In genomic region chr9:137256362-137256761, GRCh38 we compare ENCODE assay signal across 12 cellular contexts. TPM values are rescaled to one million over a fixed set of nuclear protein-coding genes. Genes with fewer than 3 reads are reported as not detected.
DNase-seq lines count a peak whose midpoint lies in the region; ATAC-seq, FAIRE-seq and TF ChIP-seq lines count a peak whose summit lies in the region.
"Had no signal": no experiment of that assay in that cellular context is flagged by ENCODE, and none has a peak within 500 bp of the region (broad histone marks: within the 10 kb centered on the region; RNA-seq: fewer than 3 reads in every experiment).

No MANE protein-coding gene starts in this region.

- no peak for TF ChIP-seq CTCF in liver (IDR thresholded peaks at IDR 0.05; ENCODE audit: low read depth, low read length, missing input control)
- no peak for TF ChIP-seq CTCF in tibial artery (IDR thresholded peaks at IDR 0.05)
- no peak for TF ChIP-seq CTCF in GM20000 (IDR thresholded peaks at IDR 0.05; ENCODE audit: extremely low read depth, missing control alignments)

- H3K9me3 ChIP-seq in liver (ENCODE audit: control insufficient read depth in 4 of 4, low read length in 3 of 4): no peaks in the 10 kb centered on the region
- H3K9me3 ChIP-seq in tibial artery: no peaks in the 10 kb centered on the region

- intact Hi-C loops in tibial artery (cut with DNase I; ENCODE audit: low total_unique reads): no loop called here

- H3K4me1 Mint-ChIP-seq in activated T-cell treated with anti-CD3 and anti-CD28 coated beads, Interleukin-2, amount 50 U/mL, for 72 hours (ENCODE audit: low read depth): peaks cover 14% of the 10 kb centered on the region
- peaks cover 7% of the 10 kb centered on the region for H3K4me1 Mint-ChIP-seq in activated naive CD8-positive, alpha-beta T cell treated with anti-CD3 and anti-CD28 coated beads for 36 hours

- H3K4me3 ChIP-seq in liver (ENCODE audit: low read depth in 1 of 3, low read length in 3 of 3) (peak overlapping the region in 2 of 3 donors; percentile 82 to 98), tibial artery (peak overlapping the region; percentile 92)

- H3K36me3 Mint-ChIP-seq in activated T-cell treated with anti-CD3 and anti-CD28 coated beads, Interleukin-2, amount 50 U/mL, for 72 hours (ENCODE audit: insufficient read depth in 2 of 2): peaks cover 0 to 3% of the 10 kb centered on the region in 2 donors
- peaks cover 8% of the 10 kb centered on the region for H3K36me3 Mint-ChIP-seq in activated naive CD8-positive, alpha-beta T cell treated with anti-CD3 and anti-CD28 coated beads for 36 hours

- H3K4me1 ChIP-seq in liver (ENCODE audit: control insufficient read depth in 4 of 4, insufficient read depth in 4 of 4, low read length in 3 of 4): peaks cover 10 to 34% (median 21%) of the 10 kb centered on the region in 4 donors
- peaks cover 0 to 26% (median 23%) of the 10 kb centered on the region in 4 donors for H3K4me1 ChIP-seq in tibial artery

- TF ChIP-seq RAD21 in liver (IDR thresholded peaks at IDR 0.05): no peak

- H3K27me3 Mint-ChIP-seq in activated T-cell treated with anti-CD3 and anti-CD28 coated beads, Interleukin-2, amount 50 U/mL, for 72 hours (ENCODE audit: low read depth): no peaks in the 10 kb centered on the region
- H3K27me3 Mint-ChIP-seq in activated naive CD8-positive, alpha-beta T cell treated with anti-CD3 and anti-CD28 coated beads for 36 hours: no peaks in the 10 kb centered on the region

- H3K27me3 ChIP-seq in liver (ENCODE audit: control insufficient read depth in 4 of 4, insufficient read depth in 4 of 4, low read length in 3 of 4) (no peaks in the 10 kb centered on the region), tibial artery (peaks cover 0 to 17% of the 10 kb centered on the region in 2 donors)

- H3K27ac ChIP-seq in liver (ENCODE audit: low read depth in 1 of 2, low read length in 2 of 2) (no peak overlapping the region), tibial artery (no peak overlapping the region)

- ATAC-seq in activated T-cell treated with anti-CD3 and anti-CD28 coated beads, Interleukin-2, amount 50 U/mL, for 72 hours (replicated peaks in 1 of 2): no peak
- ATAC-seq in HG02678 (IDR thresholded peaks at IDR 0.05; ENCODE audit: unreplicated experiment): no peak

- no peak for TF ChIP-seq POLR2A in GM12892 (IDR thresholded peaks at IDR 0.05; ENCODE audit: low read depth, low read length)

- WGBS in liver: 92% methylated on average over 15 of the region's 15 CpGs

- no peak for FAIRE-seq in GM12892 (lab: Jason Lieb, UNC)

- no peak overlapping the region for H3K9ac ChIP-seq in liver (ENCODE audit: low read depth in 1 of 2, low read length in 2 of 2)

- H3K36me3 ChIP-seq in liver (ENCODE audit: control insufficient read depth in 4 of 4, insufficient read depth in 3 of 4, low read depth in 1 of 4, low read length in 3 of 4) (peaks cover 3 to 7% (median 6%) of the 10 kb centered on the region in 4 donors), tibial artery (peaks cover 10 to 31% (median 12%) of the 10 kb centered on the region in 3 donors)

- peak overlapping the region; percentile 83 to 87 for H3K4me3 Mint-ChIP-seq in activated T-cell treated with anti-CD3 and anti-CD28 coated beads, Interleukin-2, amount 50 U/mL, for 72 hours
- peak overlapping the region; percentile 87 for H3K4me3 Mint-ChIP-seq in activated naive CD8-positive, alpha-beta T cell treated with anti-CD3 and anti-CD28 coated beads for 36 hours

- no peak for DNase-seq in activated T-cell treated with anti-CD3 and anti-CD28 coated beads, Interleukin-2, amount 50 U/mL, for 72 hours
- no peak for DNase-seq in activated T-cell treated with anti-CD3 and anti-CD28 coated beads, Interleukin-2, amount 50 U/mL, for 1 hour
- no peak for DNase-seq in activated naive CD8-positive, alpha-beta T cell treated with anti-CD3 and anti-CD28 coated beads for 36 hours
- DNase-seq in tibial artery: no peak
- no peak for DNase-seq in GM20000 (ENCODE audit: low spot score)
- no peak for DNase-seq in GM12892 (ENCODE audit: insufficient read length)
- DNase-seq: dermis blood vessel endothelial cell; DMS79; stimulated activated CD4-positive, alpha-beta T cell treated with anti-CD3 and anti-CD28 coated beads, Interleukin-2, amount 100 ng/mL, for 24 hours had no signal

- no peak overlapping the region for H3K27ac Mint-ChIP-seq in activated T-cell treated with anti-CD3 and anti-CD28 coated beads, Interleukin-2, amount 50 U/mL, for 72 hours
- H3K27ac Mint-ChIP-seq in activated naive CD8-positive, alpha-beta T cell treated with anti-CD3 and anti-CD28 coated beads for 36 hours: no peak overlapping the region

- H3K9me3 Mint-ChIP-seq in activated T-cell treated with anti-CD3 and anti-CD28 coated beads, Interleukin-2, amount 50 U/mL, for 72 hours: no peaks in the 10 kb centered on the region
- no peaks in the 10 kb centered on the region for H3K9me3 Mint-ChIP-seq in activated naive CD8-positive, alpha-beta T cell treated with anti-CD3 and anti-CD28 coated beads for 36 hours

TF ChIP-seq in liver, 16 proteins besides CTCF, POLR2A, EP300 and RAD21 (continues in another document):
- TF ChIP-seq HNF4G (IDR thresholded peaks at IDR 0.05) (no peak), FOXA1 (IDR thresholded peaks at IDR 0.05) (no peak), ATF3 (IDR thresholded peaks at IDR 0.05) (no peak), JUND (IDR thresholded peaks at IDR 0.05) (no peak), YY1 (IDR thresholded peaks at IDR 0.05) (no peak), REST (IDR thresholded peaks at IDR 0.05) (no peak), RXRA (IDR thresholded peaks at IDR 0.05) (no peak), TAF1 (conservative IDR thresholded peaks at IDR 0.05) (no peak)

RNA-seq across cellular contexts. Expression of gene NELFB, which starts 1.2 kb away (rescaled TPM):
- total RNA-seq in activated T-cell treated with anti-CD3 and anti-CD28 coated beads, Interleukin-2, amount 50 U/mL, for 72 hours: 10 to 100 TPM; 53.1 to 56.6 TPM
- 10 to 100 TPM; 54.4 to 56.4 TPM for total RNA-seq in activated naive CD8-positive, alpha-beta T cell treated with anti-CD3 and anti-CD28 coated beads for 36 hours
- 10 to 100 TPM; 16.5 to 19.7 TPM for total RNA-seq in liver
- 10 to 100 TPM in 1 of 2 donors, 1 to 10 TPM in 1; 4.7 to 24.6 TPM for polyA plus RNA-seq in liver
- 21.8 TPM for polyA plus RNA-seq in GM12892 (2012; ENCODE audit: missing spikeins)

RNA-seq across cellular contexts. Expression of gene STPG3, which starts 5.3 kb away (rescaled TPM):
- under 1 TPM in 1 of 2 donors, not detected in 1; 0.63 TPM for total RNA-seq in activated T-cell treated with anti-CD3 and anti-CD28 coated beads, Interleukin-2, amount 50 U/mL, for 72 hours
- not detected for total RNA-seq in activated naive CD8-positive, alpha-beta T cell treated with anti-CD3 and anti-CD28 coated beads for 36 hours
- not detected for total RNA-seq in liver
- not detected for polyA plus RNA-seq in liver
- 0.57 TPM for polyA plus RNA-seq in GM12892 (2012; ENCODE audit: missing spikeins)
- total RNA-seq: RPMI7951 had no signal

RNA-seq across cellular contexts. Expression of gene TUBB4B, which starts 15.3 kb away (rescaled TPM):
- total RNA-seq in activated T-cell treated with anti-CD3 and anti-CD28 coated beads, Interleukin-2, amount 50 U/mL, for 72 hours: 100 to 1,000 TPM; 122 to 128 TPM
- total RNA-seq in activated naive CD8-positive, alpha-beta T cell treated with anti-CD3 and anti-CD28 coated beads for 36 hours: 100 to 1,000 TPM; 271 to 274 TPM
- total RNA-seq in liver: 100 to 1,000 TPM; 179 to 191 TPM
- 100 to 1,000 TPM; 173 to 199 TPM for polyA plus RNA-seq in liver
- 96.6 TPM for polyA plus RNA-seq in GM12892 (2012; ENCODE audit: missing spikeins)

RNA-seq across cellular contexts. Expression of gene TOR4A, which starts 21.2 kb away (rescaled TPM):
- total RNA-seq in activated T-cell treated with anti-CD3 and anti-CD28 coated beads, Interleukin-2, amount 50 U/mL, for 72 hours: 1 to 10 TPM; 4.3 to 8.3 TPM
- total RNA-seq in activated naive CD8-positive, alpha-beta T cell treated with anti-CD3 and anti-CD28 coated beads for 36 hours: 1 to 10 TPM; 3.6 to 3.9 TPM
- 1 to 10 TPM; 5.0 to 5.1 TPM for total RNA-seq in liver
- polyA plus RNA-seq in liver: 1 to 10 TPM in 1 of 2 donors, under 1 TPM in 1; 0.35 to 3.6 TPM
- polyA plus RNA-seq in GM12892 (2012; ENCODE audit: missing spikeins): 2.1 TPM

RNA-seq across cellular contexts. Expression of gene SLC34A3, which starts 25.7 kb away (rescaled TPM):
- under 1 TPM; 0.12 to 0.14 TPM for total RNA-seq in activated T-cell treated with anti-CD3 and anti-CD28 coated beads, Interleukin-2, amount 50 U/mL, for 72 hours
- total RNA-seq in activated naive CD8-positive, alpha-beta T cell treated with anti-CD3 and anti-CD28 coated beads for 36 hours: not detected
- not detected for total RNA-seq in liver
- not detected for polyA plus RNA-seq in liver
- not detected for polyA plus RNA-seq in GM12892 (2012; ENCODE audit: missing spikeins)
- total RNA-seq: dermis blood vessel endothelial cell, RPMI7951 had no signal
